18 cellular contexts compared by ENCODE assay signal in the genomic region with DNA sequence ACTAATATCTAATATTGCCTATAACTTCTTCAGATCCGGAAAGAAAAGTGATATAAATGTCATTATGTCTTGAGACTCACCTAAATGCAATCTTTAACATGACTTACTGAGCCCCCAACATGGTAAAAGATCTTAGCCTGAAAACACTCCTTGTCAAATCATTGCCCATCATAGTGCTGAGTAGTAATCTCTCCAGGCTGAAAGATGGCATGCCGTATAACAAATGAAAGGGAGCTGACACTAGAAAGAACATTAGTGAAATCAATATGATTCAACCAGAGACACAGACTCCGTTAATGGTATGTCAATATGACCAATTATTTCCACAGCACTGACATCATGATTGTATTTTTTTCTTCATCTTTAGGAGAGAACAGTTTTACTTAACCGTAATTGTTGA. TPM values are rescaled to one million over a fixed set of nuclear protein-coding genes. Genes with fewer than 3 reads are reported as not detected.
A peak's percentile ranks its signal among the peaks of the same experiment; 100 is the strongest.
DNase-seq lines count a peak whose midpoint lies in the region; ATAC-seq and TF ChIP-seq lines count a peak whose summit lies in the region.
"Had no signal": no experiment of that assay in that cellular context is flagged by ENCODE, and none has a peak within 500 bp of the region (broad histone marks: within the 10 kb centered on the region; RNA-seq: fewer than 3 reads in every experiment).

No MANE protein-coding gene starts in this region.

- no peak overlapping the region for H3K4me3 Mint-ChIP-seq in WTC11
- H3K4me3 Mint-ChIP-seq in glutamatergic neuron (ENCODE audit: unreplicated experiment): peak overlapping the region; percentile 43
- H3K4me3 Mint-ChIP-seq: B cell; CD8-positive, alpha-beta T cell had no signal

- no peaks in the 10 kb centered on the region for H3K36me3 Mint-ChIP-seq in WTC11
- peaks cover 14% of the 10 kb centered on the region for H3K36me3 Mint-ChIP-seq in glutamatergic neuron (ENCODE audit: unreplicated experiment)

- H3K4me1 Mint-ChIP-seq in WTC11 (peaks cover 35% of the 10 kb centered on the region), glutamatergic neuron (ENCODE audit: low read depth, unreplicated experiment) (peaks cover 72% of the 10 kb centered on the region)
- H3K4me1 Mint-ChIP-seq: B cell had no signal

- ATAC-seq in WTC11 (no peak), omental fat pad (ENCODE audit: low FRiP score) (no peak), foreskin keratinocyte (no peak)
- ATAC-seq: CD8-positive, alpha-beta T cell had no signal

- POLR2A ChIA-PET in WTC11 (lab: Charles Lee): no interaction called here

- no peak overlapping the region for H3K27ac ChIP-seq in foreskin keratinocyte
- H3K27ac ChIP-seq: BLaER1 treated with 17β-estradiol and CSF1 and Interleukin-3, amounts not matched to agents 10 nM and 100 nM; GM23248; HL-60 had no signal

- H3K27me3 ChIP-seq in foreskin keratinocyte: no peaks in the 10 kb centered on the region
- H3K27me3 ChIP-seq: BLaER1 treated with 17β-estradiol and CSF1 and Interleukin-3, amounts not matched to agents 10 nM and 100 nM had no signal

- CTCF ChIA-PET in WTC11 (lab: Charles Lee): no interaction called here

- peaks cover 1% of the 10 kb centered on the region for H3K4me1 ChIP-seq in foreskin keratinocyte
- H3K4me1 ChIP-seq: BLaER1 treated with 17β-estradiol and CSF1 and Interleukin-3, amounts not matched to agents 10 nM and 100 nM had no signal

- no peak for TF ChIP-seq CTCF in WTC11 (IDR thresholded peaks at IDR 0.05)
- no peak for TF ChIP-seq CTCF in glutamatergic neuron (IDR thresholded peaks at IDR 0.05; ENCODE audit: partially characterized antibody, unreplicated experiment)
- no peak for TF ChIP-seq CTCF in omental fat pad (IDR thresholded peaks at IDR 0.05)
- TF ChIP-seq CTCF in foreskin keratinocyte (conservative IDR thresholded peaks at IDR 0.05): no peak

- H3K27me3 Mint-ChIP-seq in WTC11 (ENCODE audit: low read depth): no peaks in the 10 kb centered on the region
- peaks cover 14% of the 10 kb centered on the region for H3K27me3 Mint-ChIP-seq in glutamatergic neuron (ENCODE audit: unreplicated experiment)
- H3K27me3 Mint-ChIP-seq: B cell had no signal

- DNase-seq in NCI-H2171 treated with DMSO at 0.1 percent for 48 hours (lab: John Stamatoyannopoulos, UW): peak; percentile 52
- no peak for DNase-seq in NCI-H2171 (lab: John Stamatoyannopoulos, UW)
- DNase-seq in WTC11 (ENCODE audit: low spot score): no peak
- no peak for DNase-seq in glutamatergic neuron
- DNase-seq in dermis blood vessel endothelial cell: no peak
- no peak for DNase-seq in omental fat pad (ENCODE audit: low spot score)
- no peak for DNase-seq in foreskin keratinocyte
- DNase-seq: Calu3; CD8-positive, alpha-beta T cell; DMS 273 treated with DMSO at 0.1 percent for 48 hours; DMS53; DND-41; EL; GM23248; HCEC 1CT had no signal

- 0 out of 2 replicates have a peak overlapping the region, but pooled peaks have one; percentile 1 for H3K27ac Mint-ChIP-seq in WTC11
- H3K27ac Mint-ChIP-seq in glutamatergic neuron (ENCODE audit: unreplicated experiment): peak overlapping the region; percentile 87
- H3K27ac Mint-ChIP-seq: B cell; CD8-positive, alpha-beta T cell had no signal

- H3K9me3 Mint-ChIP-seq in WTC11 (no peaks in the 10 kb centered on the region), glutamatergic neuron (ENCODE audit: unreplicated experiment) (peaks cover 26% of the 10 kb centered on the region)

TF ChIP-seq in WTC11, 78 proteins besides CTCF, POLR2A, EP300 and RAD21:
- no peak for TF ChIP-seq ZNF263 (CRISPR knock-in tag; IDR thresholded peaks at IDR 0.05; ENCODE audit: low read depth)
- no peak for TF ChIP-seq MXD4 (CRISPR knock-in tag; IDR thresholded peaks at IDR 0.05; ENCODE audit: borderline replicate concordance)
- TF ChIP-seq ZNF281 (CRISPR knock-in tag; IDR thresholded peaks at IDR 0.05): no peak
- no peak for TF ChIP-seq ZNF138 (CRISPR knock-in tag; conservative IDR thresholded peaks at IDR 0.05)
- no peak for TF ChIP-seq IRF2 (CRISPR knock-in tag; IDR thresholded peaks at IDR 0.05; ENCODE audit: borderline replicate concordance, low read depth)
- TF ChIP-seq, protein P1, sequence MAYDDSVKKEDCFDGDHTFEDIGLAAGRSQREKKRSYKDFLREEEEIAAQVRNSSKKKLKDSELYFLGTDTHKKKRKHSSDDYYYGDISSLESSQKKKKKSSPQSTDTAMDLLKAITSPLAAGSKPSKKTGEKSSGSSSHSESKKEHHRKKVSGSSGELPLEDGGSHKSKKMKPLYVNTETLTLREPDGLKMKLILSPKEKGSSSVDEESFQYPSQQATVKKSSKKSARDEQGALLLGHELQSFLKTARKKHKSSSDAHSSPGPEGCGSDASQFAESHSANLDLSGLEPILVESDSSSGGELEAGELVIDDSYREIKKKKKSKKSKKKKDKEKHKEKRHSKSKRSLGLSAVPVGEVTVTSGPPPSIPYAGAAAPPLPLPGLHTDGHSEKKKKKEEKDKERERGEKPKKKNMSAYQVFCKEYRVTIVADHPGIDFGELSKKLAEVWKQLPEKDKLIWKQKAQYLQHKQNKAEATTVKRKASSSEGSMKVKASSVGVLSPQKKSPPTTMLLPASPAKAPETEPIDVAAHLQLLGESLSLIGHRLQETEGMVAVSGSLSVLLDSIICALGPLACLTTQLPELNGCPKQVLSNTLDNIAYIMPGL (CRISPR knock-in tag; IDR thresholded peaks at IDR 0.05): no peak
- TF ChIP-seq AR (CRISPR knock-in tag; IDR thresholded peaks at IDR 0.05): no peak
TF ChIP-seq in WTC11: peak in this region for 0.

RNA-seq across cellular contexts. Expression of gene BICD1, which starts 54.4 kb away (rescaled TPM):
- total RNA-seq in WTC11 (2021): 56.7 to 69.4 TPM (median 58.4 TPM) in 3 replicates
- total RNA-seq in glutamatergic neuron (ENCODE audit: unreplicated experiment): 561 TPM
- 14.8 and 15.0 TPM in 2 replicates for total RNA-seq in dermis blood vessel endothelial cell
- 10 to 100 TPM in 1 of 4 donors, 1 to 10 TPM in 3; 8.0 to 19.2 (median 9.1) TPM for total RNA-seq in omental fat pad
- total RNA-seq in foreskin keratinocyte: 11.4 and 13.3 TPM in 2 replicates
- polyA plus RNA-seq in foreskin keratinocyte: 5.2 and 5.8 TPM in 2 replicates
